In genomic region chr3:165459111-165459510, GRCh38 we compare ENCODE assay signal across 3 cellular contexts.
TF ChIP-seq lines count a peak whose summit lies in the region.

No MANE protein-coding gene starts in this region.

TF ChIP-seq in A549, 52 proteins besides CTCF, POLR2A, EP300 and RAD21:
- no peak for TF ChIP-seq SREBF2 (IDR thresholded peaks at IDR 0.05)
- TF ChIP-seq E2F6 (IDR thresholded peaks at IDR 0.05; ENCODE audit: borderline replicate concordance, low read depth): no peak
- TF ChIP-seq, protein P1, sequence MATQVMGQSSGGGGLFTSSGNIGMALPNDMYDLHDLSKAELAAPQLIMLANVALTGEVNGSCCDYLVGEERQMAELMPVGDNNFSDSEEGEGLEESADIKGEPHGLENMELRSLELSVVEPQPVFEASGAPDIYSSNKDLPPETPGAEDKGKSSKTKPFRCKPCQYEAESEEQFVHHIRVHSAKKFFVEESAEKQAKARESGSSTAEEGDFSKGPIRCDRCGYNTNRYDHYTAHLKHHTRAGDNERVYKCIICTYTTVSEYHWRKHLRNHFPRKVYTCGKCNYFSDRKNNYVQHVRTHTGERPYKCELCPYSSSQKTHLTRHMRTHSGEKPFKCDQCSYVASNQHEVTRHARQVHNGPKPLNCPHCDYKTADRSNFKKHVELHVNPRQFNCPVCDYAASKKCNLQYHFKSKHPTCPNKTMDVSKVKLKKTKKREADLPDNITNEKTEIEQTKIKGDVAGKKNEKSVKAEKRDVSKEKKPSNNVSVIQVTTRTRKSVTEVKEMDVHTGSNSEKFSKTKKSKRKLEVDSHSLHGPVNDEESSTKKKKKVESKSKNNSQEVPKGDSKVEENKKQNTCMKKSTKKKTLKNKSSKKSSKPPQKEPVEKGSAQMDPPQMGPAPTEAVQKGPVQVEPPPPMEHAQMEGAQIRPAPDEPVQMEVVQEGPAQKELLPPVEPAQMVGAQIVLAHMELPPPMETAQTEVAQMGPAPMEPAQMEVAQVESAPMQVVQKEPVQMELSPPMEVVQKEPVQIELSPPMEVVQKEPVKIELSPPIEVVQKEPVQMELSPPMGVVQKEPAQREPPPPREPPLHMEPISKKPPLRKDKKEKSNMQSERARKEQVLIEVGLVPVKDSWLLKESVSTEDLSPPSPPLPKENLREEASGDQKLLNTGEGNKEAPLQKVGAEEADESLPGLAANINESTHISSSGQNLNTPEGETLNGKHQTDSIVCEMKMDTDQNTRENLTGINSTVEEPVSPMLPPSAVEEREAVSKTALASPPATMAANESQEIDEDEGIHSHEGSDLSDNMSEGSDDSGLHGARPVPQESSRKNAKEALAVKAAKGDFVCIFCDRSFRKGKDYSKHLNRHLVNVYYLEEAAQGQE (IDR thresholded peaks at IDR 0.05): no peak
- TF ChIP-seq, protein P2, sequence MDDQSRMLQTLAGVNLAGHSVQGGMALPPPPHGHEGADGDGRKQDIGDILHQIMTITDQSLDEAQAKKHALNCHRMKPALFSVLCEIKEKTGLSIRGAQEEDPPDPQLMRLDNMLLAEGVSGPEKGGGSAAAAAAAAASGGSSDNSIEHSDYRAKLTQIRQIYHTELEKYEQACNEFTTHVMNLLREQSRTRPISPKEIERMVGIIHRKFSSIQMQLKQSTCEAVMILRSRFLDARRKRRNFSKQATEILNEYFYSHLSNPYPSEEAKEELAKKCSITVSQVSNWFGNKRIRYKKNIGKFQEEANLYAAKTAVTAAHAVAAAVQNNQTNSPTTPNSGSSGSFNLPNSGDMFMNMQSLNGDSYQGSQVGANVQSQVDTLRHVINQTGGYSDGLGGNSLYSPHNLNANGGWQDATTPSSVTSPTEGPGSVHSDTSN (IDR thresholded peaks at IDR 0.05): no peak
- TF ChIP-seq SMC3 (IDR thresholded peaks at IDR 0.05): no peak
- TF ChIP-seq EHMT2 (IDR thresholded peaks at IDR 0.05; ENCODE audit: low read depth): no peak
- TF ChIP-seq HEYL (CRISPR knock-in tag; IDR thresholded peaks at IDR 0.05): no peak
- TF ChIP-seq PHF8 (IDR thresholded peaks at IDR 0.05; ENCODE audit: borderline replicate concordance, low read depth): no peak
- TF ChIP-seq JUNB (IDR thresholded peaks at IDR 0.05): no peak
- no peak for TF ChIP-seq HOXA7 (CRISPR knock-in tag; IDR thresholded peaks at IDR 0.05)
- no peak for TF ChIP-seq JUN (IDR thresholded peaks at IDR 0.05)
- TF ChIP-seq, protein P3, sequence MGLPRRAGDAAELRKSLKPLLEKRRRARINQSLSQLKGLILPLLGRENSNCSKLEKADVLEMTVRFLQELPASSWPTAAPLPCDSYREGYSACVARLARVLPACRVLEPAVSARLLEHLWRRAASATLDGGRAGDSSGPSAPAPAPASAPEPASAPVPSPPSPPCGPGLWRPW (IDR thresholded peaks at IDR 0.05): no peak
- TF ChIP-seq FOSL2 (IDR thresholded peaks at IDR 0.05): no peak
- no peak for TF ChIP-seq FOSL2 (CRISPR knock-in tag; IDR thresholded peaks at IDR 0.05)
- TF ChIP-seq CHD4 (IDR thresholded peaks at IDR 0.05; ENCODE audit: borderline replicate concordance): no peak

TF ChIP-seq in IMR-90, 13 proteins besides CTCF, POLR2A, EP300 and RAD21:
- no peak for TF ChIP-seq ELK1 (IDR thresholded peaks at IDR 0.05; ENCODE audit: borderline replicate concordance, low read depth, low read length)
- no peak for TF ChIP-seq CHD1 (IDR thresholded peaks at IDR 0.05; ENCODE audit: low read depth, low read length)
- no peak for TF ChIP-seq FOS (IDR thresholded peaks at IDR 0.05; ENCODE audit: low read depth, low read length)
- no peak for TF ChIP-seq MXI1 (IDR thresholded peaks at IDR 0.05; ENCODE audit: borderline replicate concordance, low read depth, low read length)
- TF ChIP-seq MAFK (IDR thresholded peaks at IDR 0.05; ENCODE audit: low read depth, low read length): no peak
- no peak for TF ChIP-seq RFX5 (IDR thresholded peaks at IDR 0.05; ENCODE audit: low read depth, low read length)
- TF ChIP-seq RCOR1 (IDR thresholded peaks at IDR 0.05; ENCODE audit: insufficient replicate concordance, low read length): no peak
- TF ChIP-seq NFE2L2 (IDR thresholded peaks at IDR 0.05; ENCODE audit: low read depth, low read length): no peak
- no peak for TF ChIP-seq BHLHE40 (IDR thresholded peaks at IDR 0.05; ENCODE audit: low read depth, low read length)
- TF ChIP-seq CEBPB (IDR thresholded peaks at IDR 0.05; ENCODE audit: low read depth, low read length): no peak
- TF ChIP-seq SMC3 (IDR thresholded peaks at IDR 0.05; ENCODE audit: low read depth, low read length): no peak
- no peak for TF ChIP-seq MAZ (IDR thresholded peaks at IDR 0.05; ENCODE audit: borderline replicate concordance, low read depth, low read length)

TF ChIP-seq in GM12878, 131 proteins besides CTCF, POLR2A, EP300 and RAD21:
- TF ChIP-seq FOXK2 (IDR thresholded peaks at IDR 0.05): no peak
- TF ChIP-seq, protein P4, sequence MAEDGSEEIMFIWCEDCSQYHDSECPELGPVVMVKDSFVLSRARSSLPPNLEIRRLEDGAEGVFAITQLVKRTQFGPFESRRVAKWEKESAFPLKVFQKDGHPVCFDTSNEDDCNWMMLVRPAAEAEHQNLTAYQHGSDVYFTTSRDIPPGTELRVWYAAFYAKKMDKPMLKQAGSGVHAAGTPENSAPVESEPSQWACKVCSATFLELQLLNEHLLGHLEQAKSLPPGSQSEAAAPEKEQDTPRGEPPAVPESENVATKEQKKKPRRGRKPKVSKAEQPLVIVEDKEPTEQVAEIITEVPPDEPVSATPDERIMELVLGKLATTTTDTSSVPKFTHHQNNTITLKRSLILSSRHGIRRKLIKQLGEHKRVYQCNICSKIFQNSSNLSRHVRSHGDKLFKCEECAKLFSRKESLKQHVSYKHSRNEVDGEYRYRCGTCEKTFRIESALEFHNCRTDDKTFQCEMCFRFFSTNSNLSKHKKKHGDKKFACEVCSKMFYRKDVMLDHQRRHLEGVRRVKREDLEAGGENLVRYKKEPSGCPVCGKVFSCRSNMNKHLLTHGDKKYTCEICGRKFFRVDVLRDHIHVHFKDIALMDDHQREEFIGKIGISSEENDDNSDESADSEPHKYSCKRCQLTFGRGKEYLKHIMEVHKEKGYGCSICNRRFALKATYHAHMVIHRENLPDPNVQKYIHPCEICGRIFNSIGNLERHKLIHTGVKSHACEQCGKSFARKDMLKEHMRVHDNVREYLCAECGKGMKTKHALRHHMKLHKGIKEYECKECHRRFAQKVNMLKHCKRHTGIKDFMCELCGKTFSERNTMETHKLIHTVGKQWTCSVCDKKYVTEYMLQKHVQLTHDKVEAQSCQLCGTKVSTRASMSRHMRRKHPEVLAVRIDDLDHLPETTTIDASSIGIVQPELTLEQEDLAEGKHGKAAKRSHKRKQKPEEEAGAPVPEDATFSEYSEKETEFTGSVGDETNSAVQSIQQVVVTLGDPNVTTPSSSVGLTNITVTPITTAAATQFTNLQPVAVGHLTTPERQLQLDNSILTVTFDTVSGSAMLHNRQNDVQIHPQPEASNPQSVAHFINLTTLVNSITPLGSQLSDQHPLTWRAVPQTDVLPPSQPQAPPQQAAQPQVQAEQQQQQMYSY (CRISPR knock-in tag; IDR thresholded peaks at IDR 0.05): no peak
- TF ChIP-seq, protein P5, sequence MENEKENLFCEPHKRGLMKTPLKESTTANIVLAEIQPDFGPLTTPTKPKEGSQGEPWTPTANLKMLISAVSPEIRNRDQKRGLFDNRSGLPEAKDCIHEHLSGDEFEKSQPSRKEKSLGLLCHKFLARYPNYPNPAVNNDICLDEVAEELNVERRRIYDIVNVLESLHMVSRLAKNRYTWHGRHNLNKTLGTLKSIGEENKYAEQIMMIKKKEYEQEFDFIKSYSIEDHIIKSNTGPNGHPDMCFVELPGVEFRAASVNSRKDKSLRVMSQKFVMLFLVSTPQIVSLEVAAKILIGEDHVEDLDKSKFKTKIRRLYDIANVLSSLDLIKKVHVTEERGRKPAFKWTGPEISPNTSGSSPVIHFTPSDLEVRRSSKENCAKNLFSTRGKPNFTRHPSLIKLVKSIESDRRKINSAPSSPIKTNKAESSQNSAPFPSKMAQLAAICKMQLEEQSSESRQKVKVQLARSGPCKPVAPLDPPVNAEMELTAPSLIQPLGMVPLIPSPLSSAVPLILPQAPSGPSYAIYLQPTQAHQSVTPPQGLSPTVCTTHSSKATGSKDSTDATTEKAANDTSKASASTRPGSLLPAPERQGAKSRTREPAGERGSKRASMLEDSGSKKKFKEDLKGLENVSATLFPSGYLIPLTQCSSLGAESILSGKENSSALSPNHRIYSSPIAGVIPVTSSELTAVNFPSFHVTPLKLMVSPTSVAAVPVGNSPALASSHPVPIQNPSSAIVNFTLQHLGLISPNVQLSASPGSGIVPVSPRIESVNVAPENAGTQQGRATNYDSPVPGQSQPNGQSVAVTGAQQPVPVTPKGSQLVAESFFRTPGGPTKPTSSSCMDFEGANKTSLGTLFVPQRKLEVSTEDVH (IDR thresholded peaks at IDR 0.05; ENCODE audit: low read depth, partially characterized antibody): no peak
